ENCODE assay signal across 9 cellular contexts in the genomic region with DNA sequence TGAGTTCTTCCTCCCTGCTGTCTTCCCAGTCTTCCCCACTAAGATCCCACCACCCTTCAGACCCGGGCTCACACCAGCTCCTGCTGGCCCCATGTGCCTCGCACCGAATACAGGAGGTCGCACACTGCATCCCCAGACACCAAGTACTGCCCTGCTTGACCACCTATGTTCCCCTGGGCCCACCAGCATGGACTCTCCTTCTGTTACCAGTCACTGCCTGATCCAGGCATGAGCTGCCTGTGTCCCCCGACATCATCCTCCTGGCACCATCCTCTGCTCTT.
DNase-seq lines count a peak whose midpoint lies in the region; ATAC-seq, FAIRE-seq and TF ChIP-seq lines count a peak whose summit lies in the region.
"Had no signal": no experiment of that assay in that cellular context is flagged by ENCODE, and none has a peak within 500 bp of the region (broad histone marks: within the 10 kb centered on the region; RNA-seq: fewer than 3 reads in every experiment).

No MANE protein-coding gene starts in this region.

- no peak for DNase-seq in activated CD8-positive, alpha-beta T cell treated with anti-CD3 and anti-CD28 coated beads, Interleukin-2, amount 10 ng/mL, durations not matched to agents 7 days and 5 days
- DNase-seq in pancreas (no peak), small intestine (no peak), OCI-LY7 (ENCODE audit: low spot score) (no peak), hepatic stellate cell (ENCODE audit: low spot score) (no peak), NCI-H1092 treated with DMSO at 0.1 percent for 48 hours (lab: John Stamatoyannopoulos, UW) (no peak)

- peak overlapping the region; percentile 64 for H3K4me3 Mint-ChIP-seq in activated CD8-positive, alpha-beta T cell treated with anti-CD3 and anti-CD28 coated beads, Interleukin-2, amount 10 ng/mL, durations not matched to agents 7 days and 5 days

- ATAC-seq in GM18519 (IDR thresholded peaks at IDR 0.05; ENCODE audit: low FRiP score, unreplicated experiment) (peak; percentile 6), HG02678 (IDR thresholded peaks at IDR 0.05; ENCODE audit: unreplicated experiment) (peak; percentile 8), pancreas (peak in 1 of 4 donors; percentile 3)
- peak; percentile 25 for ATAC-seq in activated CD8-positive, alpha-beta T cell treated with anti-CD3 and anti-CD28 coated beads, Interleukin-2, amount 10 ng/mL, durations not matched to agents 7 days and 5 days

- intact Hi-C loops in pancreas (cut with DNase I): no loop called here
- intact Hi-C loops in OCI-LY7 (cut with micrococcal nuclease; ENCODE audit: unreplicated experiment): no loop called here

- peak overlapping the region; percentile 86 for H3K27ac Mint-ChIP-seq in activated CD8-positive, alpha-beta T cell treated with anti-CD3 and anti-CD28 coated beads, Interleukin-2, amount 10 ng/mL, durations not matched to agents 7 days and 5 days

- H3K27me3 ChIP-seq in pancreas: no peaks in the 10 kb centered on the region
- H3K27me3 ChIP-seq in small intestine (ENCODE audit: control insufficient read depth in 2 of 2, insufficient read depth in 2 of 2, low read length in 2 of 2): no peaks in the 10 kb centered on the region

- 94 to 95% methylated on average over 5 of the region's 5 CpGs for WGBS in pancreas, 2 donors
- WGBS in small intestine, 3 donors: 76 to 86% (median 81%) methylated on average over 5 of the region's 5 CpGs

- H3K36me3 ChIP-seq in pancreas (no peaks in the 10 kb centered on the region), small intestine (ENCODE audit: control insufficient read depth in 2 of 2, insufficient read depth in 2 of 2, low read length in 2 of 2) (no peaks in the 10 kb centered on the region), OCI-LY7 (ENCODE audit: insufficient read depth, low read length) (no peaks in the 10 kb centered on the region)

- peak overlapping the region; percentile 9 to 62 (median 28) for H3K27ac ChIP-seq in pancreas
- H3K27ac ChIP-seq in small intestine (ENCODE audit: low read depth in 1 of 2, low read length in 1 of 2): peak overlapping the region in 1 of 2 donors; percentile 58
- no peak overlapping the region for H3K27ac ChIP-seq in OCI-LY7 (ENCODE audit: low read depth, low read length, poor library complexity, severe bottlenecking)

- TF ChIP-seq CTCF in pancreas (IDR thresholded peaks at IDR 0.05): no peak
- TF ChIP-seq CTCF in OCI-LY7 (conservative IDR thresholded peaks at IDR 0.05; ENCODE audit: low read length): no peak

- FAIRE-seq in pancreas (lab: Jason Lieb, UNC) (no peak), small intestine (lab: Jason Lieb, UNC) (no peak)
- FAIRE-seq: K562 had no signal

- no peaks in the 10 kb centered on the region for H3K27me3 Mint-ChIP-seq in activated CD8-positive, alpha-beta T cell treated with anti-CD3 and anti-CD28 coated beads, Interleukin-2, amount 10 ng/mL, durations not matched to agents 7 days and 5 days (ENCODE audit: low read depth)

- H3K4me2 ChIP-seq in OCI-LY7 (ENCODE audit: low read length): no peak overlapping the region

- no peak overlapping the region for H2AFZ ChIP-seq in OCI-LY7 (ENCODE audit: low read length)

- H4K20me1 ChIP-seq in OCI-LY7 (ENCODE audit: insufficient read depth, low read length): no peaks in the 10 kb centered on the region

- CTCF ChIA-PET in activated CD8-positive, alpha-beta T cell treated with anti-CD3 and anti-CD28 coated beads, Interleukin-2, amount 10 ng/mL, durations not matched to agents 7 days and 5 days (lab: Charles Lee): interaction anchor here (0.8 to 13.2 kb wide), 16 partner anchors 12 to 514 kb away, joined by 3 to 239 read pairs (median 4); a partner anchor contains a TSS
- CTCF ChIA-PET in OCI-LY7 (lab: Charles Lee; ENCODE audit: unreplicated experiment): interaction anchor here (0.7 kb wide), 1 partner anchor 424 kb away, joined by 4 read pairs; no protein-coding TSS in a partner anchor

- H3K9me2 ChIP-seq in OCI-LY7 (ENCODE audit: insufficient read depth, low read length): no peaks in the 10 kb centered on the region

- no peaks in the 10 kb centered on the region for H3K9me3 ChIP-seq in pancreas
- H3K9me3 ChIP-seq in small intestine (ENCODE audit: control insufficient read depth, low read depth): no peaks in the 10 kb centered on the region
- no peaks in the 10 kb centered on the region for H3K9me3 ChIP-seq in OCI-LY7 (ENCODE audit: low read length)

- H3K9me3 Mint-ChIP-seq in activated CD8-positive, alpha-beta T cell treated with anti-CD3 and anti-CD28 coated beads, Interleukin-2, amount 10 ng/mL, durations not matched to agents 7 days and 5 days (ENCODE audit: insufficient read depth): no peaks in the 10 kb centered on the region

- H3K4me1 Mint-ChIP-seq in activated CD8-positive, alpha-beta T cell treated with anti-CD3 and anti-CD28 coated beads, Interleukin-2, amount 10 ng/mL, durations not matched to agents 7 days and 5 days (ENCODE audit: low read depth): peaks cover 68% of the 10 kb centered on the region

- POLR2A ChIA-PET in activated CD8-positive, alpha-beta T cell treated with anti-CD3 and anti-CD28 coated beads, Interleukin-2, amount 10 ng/mL, durations not matched to agents 7 days and 5 days (lab: Charles Lee): interaction anchor here (1.0 to 1.9 kb wide), 17 partner anchors 9 to 401 kb away, joined by 3 to 9 read pairs (median 4); a partner anchor contains a TSS
- POLR2A ChIA-PET in OCI-LY7 (lab: Charles Lee): no interaction called here

- H3K4me1 ChIP-seq in pancreas (peaks cover 0 to 15% (median 4%) of the 10 kb centered on the region in 3 donors), small intestine (ENCODE audit: control insufficient read depth in 2 of 2, insufficient read depth in 1 of 2, low read depth in 1 of 2, low read length in 1 of 2) (no peaks in the 10 kb centered on the region), OCI-LY7 (ENCODE audit: insufficient read depth, low read length, poor library complexity, severe bottlenecking) (no peaks in the 10 kb centered on the region)

- no TSS peak for BruUV-seq in OCI-LY7 (replicated peaks; lab: Mats Ljungman, UMichigan)

- H3K4me3 ChIP-seq in pancreas (no peak overlapping the region), small intestine (ENCODE audit: low read depth in 1 of 2, low read length in 2 of 2) (peak overlapping the region in 1 of 2 donors; percentile 32), OCI-LY7 (ENCODE audit: low read depth, low read length, poor library complexity, severe bottlenecking) (no peak overlapping the region)
- H3K4me3 ChIP-seq: K562 had no signal

- H3K36me3 Mint-ChIP-seq in activated CD8-positive, alpha-beta T cell treated with anti-CD3 and anti-CD28 coated beads, Interleukin-2, amount 10 ng/mL, durations not matched to agents 7 days and 5 days (ENCODE audit: low read depth): no peaks in the 10 kb centered on the region

- H3K79me2 ChIP-seq in OCI-LY7 (ENCODE audit: insufficient read depth, low read depth, low read length): no peaks in the 10 kb centered on the region
